Comparison of ENCODE assay signal across 17 cellular contexts in the genomic region with DNA sequence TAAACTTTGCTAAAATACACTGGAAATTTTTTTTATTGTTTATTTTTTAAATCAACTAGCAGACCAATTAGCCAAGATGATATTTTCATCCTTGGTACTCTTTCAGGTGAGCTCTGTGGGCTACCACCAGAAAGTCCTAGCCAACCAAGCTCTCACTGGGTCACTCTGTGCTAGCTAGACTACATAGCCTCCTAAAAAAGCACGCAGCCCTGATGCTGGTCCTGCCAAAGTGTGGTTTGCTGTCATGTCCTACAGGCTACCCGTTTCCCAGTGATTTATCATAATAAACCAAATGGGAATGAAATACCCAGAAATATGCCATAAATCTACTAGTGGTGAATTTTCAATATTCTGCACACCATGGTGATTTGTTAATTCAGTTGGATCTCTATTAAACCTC.
DNase-seq lines count a peak whose midpoint lies in the region; ATAC-seq, FAIRE-seq and TF ChIP-seq lines count a peak whose summit lies in the region.
"Had no signal": no experiment of that assay in that cellular context is flagged by ENCODE, and none has a peak within 500 bp of the region (broad histone marks: within the 10 kb centered on the region; RNA-seq: fewer than 3 reads in every experiment).

No MANE protein-coding gene starts in this region.

- H4K91ac ChIP-seq in IMR-90 (ENCODE audit: insufficient read depth, low read depth, low read length): no peak overlapping the region; the same call in 1 of the 2 replicates

- no peak for TF ChIP-seq POLR2A in A549 (IDR thresholded peaks at IDR 0.05; ENCODE audit: low read length)
- no peak for TF ChIP-seq POLR2A in IMR-90 (IDR thresholded peaks at IDR 0.05; ENCODE audit: low read depth, low read length)

- ATAC-seq in A549 (no peak), IMR-90 (ENCODE audit: low read depth) (no peak), sciatic nerve (peak; percentile 67), HG02840 (IDR thresholded peaks at IDR 0.05; ENCODE audit: low FRiP score, unreplicated experiment) (no peak)
- ATAC-seq: CD8-positive, alpha-beta T cell; GM23338 had no signal

- WGBS in A549 (ENCODE audit: missing lambda C conversion rate): 55% methylated on average over 2 of the region's 2 CpGs
- no CpG with 5 or more reads among the region's 2 CpGs for whole genome bisulfite sequencing in IMR-90 (ENCODE audit: extremely low coverage in 2 of 2, insufficient read length in 1 of 2), 2 experiments

- peak overlapping the region; percentile 65 for H3K4me2 ChIP-seq in A549
- no peak overlapping the region for H3K4me2 ChIP-seq in IMR-90 (ENCODE audit: low read depth, low read length)

- H4K20me1 ChIP-seq in IMR-90 (ENCODE audit: insufficient read depth, low read length): no peaks in the 10 kb centered on the region

- DNase-seq in A549 (ENCODE audit: low read depth in 1 of 2, low spot score in 1 of 2) (no peak), IMR-90 (no peak), fibroblast of mammary gland (ENCODE audit: low read depth) (peak; percentile 43), sciatic nerve (ENCODE audit: low spot score) (no peak), islet precursor cell (no peak)
- DNase-seq in stimulated activated CD4-positive, alpha-beta T cell treated with anti-CD3 and anti-CD28 coated beads, Interleukin-2, amount 100 ng/mL, for 24 hours: no peak
- DNase-seq: CD8-positive, alpha-beta T cell; COR-L47; DMS153; DMS79 treated with DMSO at 0.1 percent for 48 hours; H7 had no signal

- no peak for TF ChIP-seq RAD21 in A549 (conservative IDR thresholded peaks at IDR 0.05 in 1 of 2, IDR thresholded peaks at IDR 0.05 in 1 of 2)
- TF ChIP-seq RAD21 in IMR-90 (IDR thresholded peaks at IDR 0.05; ENCODE audit: low read length): no peak

- CTCF ChIA-PET in A549 (lab: Yijun Ruan, JAX) (no interaction called here), IMR-90 (lab: Yijun Ruan, JAX) (no interaction called here)

- H2BK120ac ChIP-seq in IMR-90 (ENCODE audit: low read depth, low read length): no peak overlapping the region

- H3K79me1 ChIP-seq in IMR-90 (ENCODE audit: low read depth in 1 of 2, low read length in 2 of 2): 0 out of 4 replicates have a peak, but pooled peaks cover 0 to 3% of the 10 kb centered on the region in 2 experiments

- FAIRE-seq in A549 (lab: Jason Lieb, UNC): no peak
- FAIRE-seq: A204.1, D721Med, G401.6, GM12891 had no signal

- no TSS peak for BruUV-seq in IMR-90 (replicated peaks; lab: Mats Ljungman, UMichigan)

- TF ChIP-seq EP300 in A549 (IDR thresholded peaks at IDR 0.05): no peak

- H3K56ac ChIP-seq in IMR-90 (ENCODE audit: extremely low read depth, insufficient read depth, low read length): no peak overlapping the region

- H2AK5ac ChIP-seq in IMR-90 (ENCODE audit: low read depth, low read length): peak overlapping the region; percentile 20; the same call in 1 of the 2 replicates

- H3K9me3 ChIP-seq in A549 (no peaks in the 10 kb centered on the region), IMR-90 (ENCODE audit: control insufficient read depth, insufficient read depth, low read length) (no peaks in the 10 kb centered on the region)

- H3K27ac ChIP-seq in A549: peak overlapping the region; percentile 95 to 98
- no peak overlapping the region for H3K27ac ChIP-seq in IMR-90 (ENCODE audit: insufficient read depth, low read length)

- H2AFZ ChIP-seq in IMR-90 (replicated peaks; ENCODE audit: low read length, poor library complexity): no peak overlapping the region
- H2AFZ ChIP-seq: GM23338 had no signal

- H4K8ac ChIP-seq in IMR-90 (ENCODE audit: low read depth in 2 of 2, low read length in 2 of 2): no peak overlapping the region

- H2AK9ac ChIP-seq in IMR-90 (replicated peaks; ENCODE audit: low read depth, low read length, poor library complexity): no peak overlapping the region

- H2BK20ac ChIP-seq in IMR-90 (ENCODE audit: low read depth, low read length): peak overlapping the region; percentile 26; the same call in 1 of the 2 replicates

- peak overlapping the region; percentile 59; the same call in 1 of the 2 replicates for H4K5ac ChIP-seq in IMR-90 (ENCODE audit: low read depth, low read length)

- peak overlapping the region; percentile 89; the same call in 1 of the 3 replicates for H2BK15ac ChIP-seq in IMR-90 (ENCODE audit: low read depth, low read length)

- H3K23ac ChIP-seq in IMR-90 (ENCODE audit: low read depth, low read length): no peak overlapping the region

- H3K36me3 ChIP-seq in IMR-90 (ENCODE audit: control insufficient read depth, insufficient read depth, low read length): no peaks in the 10 kb centered on the region

- H3K14ac ChIP-seq in IMR-90 (replicated peaks; ENCODE audit: low read depth, low read length): peak overlapping the region; percentile 68; the same call in 1 of the 2 replicates

- no peak overlapping the region for H3K9ac ChIP-seq in IMR-90 (ENCODE audit: low read depth, low read length)

- intact Hi-C loops in IMR-90 (cut with micrococcal nuclease): no loop called here
- intact Hi-C loops in sciatic nerve (cut with DNase I): no loop called here

- H3K4me1 ChIP-seq in A549: peaks cover 100% of the 10 kb centered on the region
- peaks cover 14% of the 10 kb centered on the region for H3K4me1 ChIP-seq in IMR-90 (ENCODE audit: control insufficient read depth, insufficient read depth, low read length)

- H3K4ac ChIP-seq in IMR-90 (ENCODE audit: low read depth, low read length): no peak overlapping the region

- peaks cover 8% of the 10 kb centered on the region for H3K9me1 ChIP-seq in IMR-90 (ENCODE audit: insufficient read depth, low read length)

- no peaks in the 10 kb centered on the region for H3K27me3 ChIP-seq in IMR-90 (ENCODE audit: control insufficient read depth, insufficient read depth, low read length)

- TF ChIP-seq CTCF in A549 (IDR thresholded peaks at IDR 0.05): no peak
- TF ChIP-seq CTCF in IMR-90 (conservative IDR thresholded peaks at IDR 0.05; ENCODE audit: low read depth, low read length): no peak
- no peak for TF ChIP-seq CTCF in fibroblast of mammary gland (conservative IDR thresholded peaks at IDR 0.05; ENCODE audit: control insufficient read depth, insufficient read depth, low read depth, low read length)

- no peak overlapping the region for H3K4me3 ChIP-seq in A549
- H3K4me3 ChIP-seq in IMR-90 (ENCODE audit: insufficient read depth, low read depth, low read length): no peak overlapping the region
- no peak overlapping the region for H3K4me3 ChIP-seq in fibroblast of mammary gland (ENCODE audit: control insufficient read depth, low read depth, low read length)
- H3K4me3 ChIP-seq: GM23338 had no signal

- peak overlapping the region; percentile 63; the same call in 1 of the 2 replicates for H3K18ac ChIP-seq in IMR-90 (ENCODE audit: low read depth, low read length)

- in situ Hi-C loops in IMR-90 (cut with MboI; ENCODE audit: low sequenced_read_pairs): no loop called here

- H2BK5ac ChIP-seq in IMR-90 (ENCODE audit: low read depth, low read length, poor library complexity, severe bottlenecking): peak overlapping the region; percentile 4

- dilution Hi-C loops in IMR-90 (cut with HindIII; ENCODE audit: low sequenced_read_pairs, unreplicated experiment): no loop called here

- POLR2A ChIA-PET in A549 (lab: Yijun Ruan, JAX): interaction anchor here (1.7 kb wide), 1 partner anchor 63 kb away, joined by 9 read pairs; no protein-coding TSS in a partner anchor
- POLR2A ChIA-PET in IMR-90 (lab: Charles Lee; ENCODE audit: unreplicated experiment): no interaction called here

TF ChIP-seq in A549, 52 proteins besides CTCF, POLR2A, EP300 and RAD21:
- TF ChIP-seq FOSB (CRISPR knock-in tag; IDR thresholded peaks at IDR 0.05): 0 out of 2 replicates have a peak, but pooled peaks have one; percentile 1
- TF ChIP-seq JUN (IDR thresholded peaks at IDR 0.05): no peak
- TF ChIP-seq CBX8 (IDR thresholded peaks at IDR 0.05): no peak
- TF ChIP-seq NPAS2 (CRISPR knock-in tag; IDR thresholded peaks at IDR 0.05; ENCODE audit: borderline replicate concordance): no peak
- no peak for TF ChIP-seq BHLHE40 (IDR thresholded peaks at IDR 0.05; ENCODE audit: low read depth, low read length)
- no peak for TF ChIP-seq HOXA7 (CRISPR knock-in tag; IDR thresholded peaks at IDR 0.05)
- no peak for TF ChIP-seq ZNF302 (CRISPR knock-in tag; IDR thresholded peaks at IDR 0.05)
TF ChIP-seq in A549: peak in this region for 1.

TF ChIP-seq in IMR-90, 13 proteins besides CTCF, POLR2A, EP300 and RAD21:
- TF ChIP-seq MXI1 (IDR thresholded peaks at IDR 0.05; ENCODE audit: borderline replicate concordance, low read depth, low read length) (no peak), FOS (IDR thresholded peaks at IDR 0.05; ENCODE audit: low read depth, low read length) (no peak), RCOR1 (IDR thresholded peaks at IDR 0.05; ENCODE audit: insufficient replicate concordance, low read length) (no peak), SMC3 (IDR thresholded peaks at IDR 0.05; ENCODE audit: low read depth, low read length) (no peak), RFX5 (IDR thresholded peaks at IDR 0.05; ENCODE audit: low read depth, low read length) (no peak), NFE2L2 (IDR thresholded peaks at IDR 0.05; ENCODE audit: low read depth, low read length) (no peak), CHD1 (IDR thresholded peaks at IDR 0.05; ENCODE audit: low read depth, low read length) (no peak), MAZ (IDR thresholded peaks at IDR 0.05; ENCODE audit: borderline replicate concordance, low read depth, low read length) (no peak), MAFK (IDR thresholded peaks at IDR 0.05; ENCODE audit: low read depth, low read length) (no peak), CEBPB (IDR thresholded peaks at IDR 0.05; ENCODE audit: low read depth, low read length) (no peak), BHLHE40 (IDR thresholded peaks at IDR 0.05; ENCODE audit: low read depth, low read length) (no peak)
- TF ChIP-seq, protein P1, sequence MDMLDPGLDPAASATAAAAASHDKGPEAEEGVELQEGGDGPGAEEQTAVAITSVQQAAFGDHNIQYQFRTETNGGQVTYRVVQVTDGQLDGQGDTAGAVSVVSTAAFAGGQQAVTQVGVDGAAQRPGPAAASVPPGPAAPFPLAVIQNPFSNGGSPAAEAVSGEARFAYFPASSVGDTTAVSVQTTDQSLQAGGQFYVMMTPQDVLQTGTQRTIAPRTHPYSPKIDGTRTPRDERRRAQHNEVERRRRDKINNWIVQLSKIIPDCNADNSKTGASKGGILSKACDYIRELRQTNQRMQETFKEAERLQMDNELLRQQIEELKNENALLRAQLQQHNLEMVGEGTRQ (IDR thresholded peaks at IDR 0.05; ENCODE audit: low read depth, low read length): no peak
- TF ChIP-seq, protein P2, sequence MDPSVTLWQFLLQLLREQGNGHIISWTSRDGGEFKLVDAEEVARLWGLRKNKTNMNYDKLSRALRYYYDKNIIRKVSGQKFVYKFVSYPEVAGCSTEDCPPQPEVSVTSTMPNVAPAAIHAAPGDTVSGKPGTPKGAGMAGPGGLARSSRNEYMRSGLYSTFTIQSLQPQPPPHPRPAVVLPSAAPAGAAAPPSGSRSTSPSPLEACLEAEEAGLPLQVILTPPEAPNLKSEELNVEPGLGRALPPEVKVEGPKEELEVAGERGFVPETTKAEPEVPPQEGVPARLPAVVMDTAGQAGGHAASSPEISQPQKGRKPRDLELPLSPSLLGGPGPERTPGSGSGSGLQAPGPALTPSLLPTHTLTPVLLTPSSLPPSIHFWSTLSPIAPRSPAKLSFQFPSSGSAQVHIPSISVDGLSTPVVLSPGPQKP (IDR thresholded peaks at IDR 0.05; ENCODE audit: borderline replicate concordance, low read depth, low read length): no peak
